8 cellular contexts compared by ENCODE assay signal in genomic region chr19:6458695-6459355, GRCh38. TPM values are rescaled to one million over a fixed set of nuclear protein-coding genes. Genes with fewer than 3 reads are reported as not detected.
DNase-seq lines count a peak whose midpoint lies in the region; TF ChIP-seq lines count a peak whose summit lies in the region.

No MANE protein-coding gene starts in this region.

- peak overlapping the region; percentile 85 to 97 (median 94) for H3K4me3 Mint-ChIP-seq in IgD-negative memory B cell

- TF ChIP-seq CTCF in AG10803 (conservative IDR thresholded peaks at IDR 0.05; ENCODE audit: low read length): no peak

- peak overlapping the region; percentile 82 for H3K4me3 ChIP-seq in AG10803 (ENCODE audit: low read length)
- H3K4me3 ChIP-seq in mucosa of rectum (ENCODE audit: low read length in 2 of 2): peak overlapping the region; percentile 75 to 94

- peaks cover 0 to 2% (median 0%) of the 10 kb centered on the region in 3 donors for H3K9me3 Mint-ChIP-seq in IgD-negative memory B cell

- DNase-seq in AG10803 (ENCODE audit: low read depth) (no peak), ecto neural progenitor cell (ENCODE audit: low spot score) (no peak), NCI-H226 (no peak), putamen (ENCODE audit: low spot score) (no peak), NCI-H510A treated with DMSO at 0.1 percent for 48 hours (lab: John Stamatoyannopoulos, UW) (no peak)

- peaks cover 13 to 21% of the 10 kb centered on the region in 2 donors for H3K36me3 ChIP-seq in mucosa of rectum (ENCODE audit: control insufficient read depth in 2 of 2, insufficient read depth in 2 of 2, low read length in 2 of 2)

- H3K27ac ChIP-seq in cingulate gyrus (ENCODE audit: low read depth, low read length) (peak overlapping the region; percentile 75), mucosa of rectum (ENCODE audit: low read depth in 2 of 2, low read length in 2 of 2) (peak overlapping the region; percentile 92)

- H3K27me3 ChIP-seq in mucosa of rectum (ENCODE audit: control insufficient read depth in 2 of 2, insufficient read depth in 2 of 2, low read length in 2 of 2): no peaks in the 10 kb centered on the region

- H3K27ac Mint-ChIP-seq in IgD-negative memory B cell: peak overlapping the region; percentile 93 to 94 (median 94)

- H3K4me1 ChIP-seq in mucosa of rectum (ENCODE audit: control insufficient read depth in 2 of 2, insufficient read depth in 2 of 2, low read length in 2 of 2): peaks cover 18 to 29% of the 10 kb centered on the region in 2 donors

- peaks cover 17 to 26% (median 19%) of the 10 kb centered on the region in 3 donors for H3K4me1 Mint-ChIP-seq in IgD-negative memory B cell

- H3K9me3 ChIP-seq in mucosa of rectum (ENCODE audit: control insufficient read depth in 2 of 2, low read length in 2 of 2): peaks cover 0 to 3% of the 10 kb centered on the region in 2 donors

- H3K36me3 Mint-ChIP-seq in IgD-negative memory B cell: peaks cover 14% of the 10 kb centered on the region

- peaks cover under 1% of the 10 kb centered on the region for H3K27me3 Mint-ChIP-seq in IgD-negative memory B cell

- H3K9ac ChIP-seq in mucosa of rectum (ENCODE audit: low read depth in 1 of 2, low read length in 2 of 2): peak overlapping the region; percentile 63 to 70

RNA-seq across cellular contexts. Expression of gene SLC25A23, which starts 0.8 kb away (rescaled TPM):
- 28.2 TPM for polyA plus RNA-seq in IgD-negative memory B cell

RNA-seq across cellular contexts. Expression of gene CRB3, which starts 5.2 kb away (rescaled TPM):
- polyA plus RNA-seq in IgD-negative memory B cell: 4.2 TPM

RNA-seq across cellular contexts. Expression of gene DENND1C, which starts 22.8 kb away (rescaled TPM):
- 80.7 TPM for polyA plus RNA-seq in IgD-negative memory B cell

RNA-seq across cellular contexts. Expression of gene SLC25A41, which starts 25.3 kb away (rescaled TPM):
- not detected for polyA plus RNA-seq in IgD-negative memory B cell

RNA-seq across cellular contexts. Expression of gene KHSRP, which starts 34.2 kb away (rescaled TPM):
- 18.7 TPM for polyA plus RNA-seq in IgD-negative memory B cell
